ENCODE assay signal across 8 cellular contexts in the genomic region with DNA sequence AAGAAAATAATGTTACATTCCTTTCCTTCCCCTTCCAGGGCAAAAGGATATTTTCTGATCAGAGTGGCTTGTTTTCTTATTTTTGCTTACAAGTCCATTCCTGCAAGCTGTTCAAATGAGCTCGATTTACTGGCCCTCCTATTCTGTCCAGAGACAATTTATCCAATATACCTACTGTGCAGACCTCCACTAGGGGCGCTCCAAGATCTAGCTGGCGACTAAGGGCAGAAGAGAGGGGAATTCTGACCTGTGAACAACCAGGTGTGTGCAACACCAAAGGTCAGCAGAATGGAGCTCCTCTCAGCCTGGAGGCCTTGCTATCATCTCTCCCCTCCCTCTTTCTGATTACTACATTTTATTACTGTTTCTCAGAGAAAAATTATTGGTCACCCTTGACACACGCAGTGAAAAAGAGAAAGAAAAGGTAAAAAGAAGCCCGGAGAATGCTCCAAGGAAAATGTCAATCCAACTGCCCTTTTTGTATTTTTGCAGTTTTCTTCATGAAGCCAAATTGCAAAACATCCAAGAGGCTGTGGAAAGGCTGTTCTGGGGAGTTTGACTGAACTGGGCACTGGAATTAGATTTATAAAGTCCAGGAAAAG. TPM values are rescaled to one million over a fixed set of nuclear protein-coding genes. Genes with fewer than 3 reads are reported as not detected.
DNase-seq lines count a peak whose midpoint lies in the region; ATAC-seq, FAIRE-seq and TF ChIP-seq lines count a peak whose summit lies in the region.

No MANE protein-coding gene starts in this region.

- H3K27ac ChIP-seq in brain microvascular endothelial cell (no peak overlapping the region), HepG2 (ENCODE audit: extremely low read length, insufficient read depth, low read length) (no peak overlapping the region)

- H3K4me1 ChIP-seq in HAP-1, result no peaks in the 10 kb centered on the region
- H3K4me1 ChIP-seq in HepG2 (ENCODE audit: insufficient read depth, low read length), result no peaks in the 10 kb centered on the region

- POLR2A ChIA-PET in HepG2 (lab: Yijun Ruan, JAX), result no interaction called here

- BruUV-seq in HepG2 (replicated peaks; lab: Mats Ljungman, UMichigan), result no TSS peak

- peak; percentile 53 for TF ChIP-seq RAD21 in HepG2 (CRISPR knock-in tag; IDR thresholded peaks at IDR 0.05)

- H3K27me3 ChIP-seq in HAP-1 (ENCODE audit: low read depth), result peaks cover 27% of the 10 kb centered on the region
- H3K27me3 ChIP-seq in brain microvascular endothelial cell (replicated peaks), result peaks cover 24% of the 10 kb centered on the region
- peaks cover 4 to 27% of the 10 kb centered on the region in 2 experiments; a peak in 4 of 5 replicates for H3K27me3 ChIP-seq in HepG2 (ENCODE audit: control insufficient read depth in 1 of 2, insufficient read depth in 2 of 2, low read length in 2 of 2)

- peak; percentile 84 for ATAC-seq in HepG2
- ATAC-seq in HG02884 (IDR thresholded peaks at IDR 0.05; ENCODE audit: unreplicated experiment), result no peak

- H3K9me3 ChIP-seq in HAP-1, result no peaks in the 10 kb centered on the region
- no peaks in the 10 kb centered on the region for H3K9me3 ChIP-seq in HepG2 (ENCODE audit: low read length)

- intact Hi-C loops in HepG2 (cut with micrococcal nuclease; ENCODE audit: unreplicated experiment), result loop anchor here (1.0 to 5.0 kb wide), 2 partner anchors 145 to 159 kb away; no protein-coding TSS in a partner anchor

- H2AFZ ChIP-seq in HepG2 (ENCODE audit: low read length), result no peak overlapping the region

- WGBS in HepG2 (ENCODE audit: low lambda C conversion rate), result 25% methylated on average over 5 of the region's 5 CpGs

- no peak for TF ChIP-seq POLR2A in HepG2 (IDR thresholded peaks at IDR 0.05; ENCODE audit: insufficient read depth in 1 of 2, low read depth in 2 of 2, low read length in 2 of 2)

- no peak overlapping the region for H3K4me2 ChIP-seq in HepG2 (ENCODE audit: low read depth, low read length)

- no peaks in the 10 kb centered on the region for H3K36me3 ChIP-seq in HAP-1 (replicated peaks)
- no peaks in the 10 kb centered on the region for H3K36me3 ChIP-seq in brain microvascular endothelial cell (replicated peaks)
- H3K36me3 ChIP-seq in HepG2 (replicated peaks in 1 of 2; ENCODE audit: control insufficient read depth in 1 of 2, insufficient read depth in 2 of 2, low read length in 2 of 2), result no peaks in the 10 kb centered on the region

- DNase-seq in D341Med (ENCODE audit: low spot score), result peak; percentile 70
- DNase-seq in HAP-1 (ENCODE audit: low spot score in 2 of 2), result peak; percentile 16 to 70
- peak; percentile 81 for DNase-seq in NCI-H82 (lab: John Stamatoyannopoulos, UW)
- peak; percentile 20 for DNase-seq in brain microvascular endothelial cell
- DNase-seq in HepG2 (ENCODE audit: low spot score), result peak; percentile 53
- DNase-seq in urothelium cell line (ENCODE audit: low spot score), result peak; percentile 85
- DNase-seq in cortex of kidney (lab: John Stamatoyannopoulos, UW), result no peak

- no peak overlapping the region for H3K9ac ChIP-seq in HepG2 (ENCODE audit: insufficient read depth, low read depth, low read length)

- CTCF ChIA-PET in HepG2 (lab: Yijun Ruan, JAX; ENCODE audit: low intra/inter-chr PET ratio, low total read pairs), result interaction anchor here (1.3 kb wide), 2 partner anchors 147 to 159 kb away, joined by 5 to 7 read pairs; no protein-coding TSS in a partner anchor

- in situ Hi-C loops in HAP-1 (cut with MboI; ENCODE audit: low sequenced_read_pairs), result no loop called here
- in situ Hi-C loops in brain microvascular endothelial cell (cut with HindIII; ENCODE audit: low pct_ligation_motif_present, low sequenced_read_pairs), result no loop called here
- in situ Hi-C loops in HepG2 (cut with HindIII; ENCODE audit: extremely low pct_ligation_motif_present, low pct_unique_long_range_greater_than_20kb), result loop anchor here (5.0 kb wide), 1 partner anchor 145 kb away; no protein-coding TSS in a partner anchor

- TF ChIP-seq CTCF in brain microvascular endothelial cell (IDR thresholded peaks at IDR 0.05; ENCODE audit: low read depth, low read length, missing control alignments), result peak; percentile 76
- peak; percentile 72 for TF ChIP-seq CTCF in HepG2 (CRISPR knock-in tag; IDR thresholded peaks at IDR 0.05)

- no peaks in the 10 kb centered on the region for H3K79me2 ChIP-seq in HepG2 (ENCODE audit: insufficient read depth, low read length)

- H4K20me1 ChIP-seq in HepG2 (ENCODE audit: insufficient read depth, low read length), result no peaks in the 10 kb centered on the region; the same call in 1 of the 2 replicates

- H3K4me3 ChIP-seq in HAP-1 (no peak overlapping the region), brain microvascular endothelial cell (ENCODE audit: low read depth, low read length) (no peak overlapping the region), HepG2 (replicated peaks in 1 of 3; ENCODE audit: insufficient read depth in 1 of 3, low read depth in 2 of 3, low read length in 3 of 3) (no peak overlapping the region)

- FAIRE-seq in HepG2 (lab: Jason Lieb, UNC), result peak; percentile 21
- FAIRE-seq in urothelium cell line (lab: Jason Lieb, UNC), result peak; percentile 88

- TF ChIP-seq EP300 in HepG2 (IDR thresholded peaks at IDR 0.05; ENCODE audit: low read depth in 2 of 2, low read length in 2 of 2) (no peak), HepG2 (CRISPR knock-in tag; IDR thresholded peaks at IDR 0.05; ENCODE audit: borderline replicate concordance) (no peak)

TF ChIP-seq in HepG2, 621 proteins besides CTCF, POLR2A, EP300 and RAD21:
- TF ChIP-seq SOX6 (IDR thresholded peaks at IDR 0.05) (no peak), SOX6 (CRISPR knock-in tag; IDR thresholded peaks at IDR 0.05) (no peak), SMC3 (IDR thresholded peaks at IDR 0.05; ENCODE audit: low read length) (peak; percentile 40), STAG1 (CRISPR knock-in tag; IDR thresholded peaks at IDR 0.05) (peak; percentile 69), NBN (conservative IDR thresholded peaks at IDR 0.05) (no peak), HMGXB4 (CRISPR knock-in tag; IDR thresholded peaks at IDR 0.05; ENCODE audit: borderline replicate concordance in 1 of 2, low read depth in 1 of 2) (0 out of 4 replicates have a peak, but pooled peaks of 1 of the 2 experiments have one; percentile 19), GTF2F1 (IDR thresholded peaks at IDR 0.05; ENCODE audit: low read length) (no peak), MIER2 (CRISPR knock-in tag; IDR thresholded peaks at IDR 0.05) (peak; percentile 71; the same call in 1 of the 2 replicates), ZNF790 (CRISPR knock-in tag; IDR thresholded peaks at IDR 0.05; ENCODE audit: borderline replicate concordance) (no peak), CREB1 (IDR thresholded peaks at IDR 0.05) (no peak), CREB1 (CRISPR knock-in tag; IDR thresholded peaks at IDR 0.05) (no peak), SP5 (CRISPR knock-in tag; IDR thresholded peaks at IDR 0.05; ENCODE audit: borderline replicate concordance, low read depth) (no peak), RNF2 (conservative IDR thresholded peaks at IDR 0.05; ENCODE audit: low read depth) (no peak)
- TF ChIP-seq, protein P1, sequence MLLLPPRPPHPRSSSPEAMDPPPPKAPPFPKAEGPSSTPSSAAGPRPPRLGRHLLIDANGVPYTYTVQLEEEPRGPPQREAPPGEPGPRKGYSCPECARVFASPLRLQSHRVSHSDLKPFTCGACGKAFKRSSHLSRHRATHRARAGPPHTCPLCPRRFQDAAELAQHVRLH (CRISPR knock-in tag; IDR thresholded peaks at IDR 0.05; ENCODE audit: borderline replicate concordance, low read depth), result no peak

RNA-seq across cellular contexts. Expression of gene SEZ6L, which starts 3.2 kb away (rescaled TPM):
- not detected in 2 replicates for total RNA-seq in HepG2 (2016; rRNA removed; fragmentation: Illumina TruSeq; extraction: Trizol)
- total RNA-seq in HepG2 (2016; cell fraction: cytosol; rRNA removed; fragmentation: Illumina TruSeq; extraction: Trizol; ENCODE audit: low read depth), result not detected in 2 replicates
- total RNA-seq in HepG2 (2016; cell fraction: insoluble cytoplasmic fraction; rRNA removed; fragmentation: Illumina TruSeq; extraction: Trizol), result not detected in 2 replicates
- not detected in 2 replicates for total RNA-seq in HepG2 (2016; cell fraction: membrane; rRNA removed; fragmentation: Illumina TruSeq; extraction: Trizol)
- total RNA-seq in HepG2 (2016; cell fraction: nucleus; rRNA removed; fragmentation: Illumina TruSeq; extraction: Trizol), result not detected in 2 replicates
- not detected in 2 replicates for polyA plus RNA-seq in HepG2 (2011; rRNA removed)
- polyA plus RNA-seq in HepG2 (2011; cell fraction: cytosol; rRNA removed), result not detected in 2 replicates
- not detected in 2 replicates for polyA plus RNA-seq in HepG2 (2011; cell fraction: nucleus; rRNA removed)
- not detected in 2 replicates for polyA plus RNA-seq in HepG2 (2012)
- polyA plus RNA-seq in HepG2 (2016; cell fraction: cytosol; fragmentation: Illumina TruSeq; extraction: Trizol; ENCODE audit: low read depth), result not detected in 2 replicates
- polyA plus RNA-seq in HepG2 (2016; cell fraction: insoluble cytoplasmic fraction; fragmentation: Illumina TruSeq; extraction: Trizol; ENCODE audit: low read depth), result not detected in 2 replicates
- polyA plus RNA-seq in HepG2 (2016; cell fraction: membrane; fragmentation: Illumina TruSeq; extraction: Trizol; ENCODE audit: low read depth), result not detected in 2 replicates
- polyA plus RNA-seq in HepG2 (2016; cell fraction: nucleus; fragmentation: Illumina TruSeq; extraction: Trizol; ENCODE audit: insufficient read depth, low read depth), result not detected in 2 replicates
- not detected in 2 replicates for polyA minus RNA-seq in HepG2 (2011; rRNA and poly(A)+ RNA removed; ENCODE audit: low replicate concordance)
- polyA minus RNA-seq in HepG2 (2011; cell fraction: cytosol; rRNA and poly(A)+ RNA removed), result not detected in 2 replicates
- polyA minus RNA-seq in HepG2 (2011; cell fraction: nucleus; rRNA and poly(A)+ RNA removed), result not detected in 2 replicates
